Comparison of ENCODE assay signal across 21 cellular contexts in genomic region chr5:9338796-9339195, GRCh38.
"Had no signal": no experiment of that assay in that cellular context is flagged by ENCODE, and none has a peak within 500 bp of the region (broad histone marks: within the 10 kb centered on the region; RNA-seq: fewer than 3 reads in every experiment).

No MANE protein-coding gene starts in this region.

- H3K36me3 Mint-ChIP-seq: activated naive CD8-positive, alpha-beta T cell treated with anti-CD3 and anti-CD28 coated beads, Interleukin-2, amount 10 ng/mL, durations not matched to agents 7 days and 5 days; mesothelial cell of epicardium had no signal

- H3K27ac Mint-ChIP-seq: activated CD4-positive, alpha-beta memory T cell treated with anti-CD3 and anti-CD28 coated beads, Interleukin-2, amount 10 ng/mL, durations not matched to agents 7 days and 5 days; activated naive CD8-positive, alpha-beta T cell treated with anti-CD3 and anti-CD28 coated beads, Interleukin-2, amount 10 ng/mL, durations not matched to agents 7 days and 5 days; activated T-helper 17 cell treated with anti-CD3 and anti-CD28 coated beads, Interleukin-2, amount 50 U/mL, for 72 hours; nephron progenitor cell had no signal

- H3K4me3 ChIP-seq: coronary artery, esophagus muscularis mucosa, lung, tibial artery had no signal

- H3K27me3 Mint-ChIP-seq: activated CD4-positive, alpha-beta memory T cell treated with anti-CD3 and anti-CD28 coated beads, Interleukin-2, amount 10 ng/mL, durations not matched to agents 7 days and 5 days; activated naive CD8-positive, alpha-beta T cell treated with anti-CD3 and anti-CD28 coated beads, Interleukin-2, amount 10 ng/mL, durations not matched to agents 7 days and 5 days; activated T-helper 17 cell treated with anti-CD3 and anti-CD28 coated beads, Interleukin-2, amount 50 U/mL, for 72 hours; central memory CD8-positive, alpha-beta T cell had no signal

- H3K27ac ChIP-seq: coronary artery, esophagus muscularis mucosa, tibial artery had no signal

- H3K27me3 ChIP-seq: esophagus muscularis mucosa, tibial artery had no signal

- H3K4me3 Mint-ChIP-seq: activated CD4-positive, alpha-beta memory T cell treated with anti-CD3 and anti-CD28 coated beads, Interleukin-2, amount 10 ng/mL, durations not matched to agents 7 days and 5 days; activated naive CD8-positive, alpha-beta T cell treated with anti-CD3 and anti-CD28 coated beads, Interleukin-2, amount 10 ng/mL, durations not matched to agents 7 days and 5 days; activated T-helper 17 cell treated with anti-CD3 and anti-CD28 coated beads, Interleukin-2, amount 50 U/mL, for 72 hours; central memory CD8-positive, alpha-beta T cell; mesothelial cell of epicardium; nephron progenitor cell had no signal

- ATAC-seq: activated T-helper 17 cell treated with anti-CD3 and anti-CD28 coated beads, Interleukin-2, amount 50 U/mL, for 72 hours; left cardiac atrium had no signal

- H3K36me3 ChIP-seq: esophagus muscularis mucosa, tibial artery had no signal

- H3K9me3 ChIP-seq: esophagus muscularis mucosa, tibial artery had no signal

- H3K4me1 ChIP-seq: tibial artery had no signal

- H3K9me3 Mint-ChIP-seq: nephron progenitor cell had no signal

- H3K4me1 Mint-ChIP-seq: activated naive CD8-positive, alpha-beta T cell treated with anti-CD3 and anti-CD28 coated beads, Interleukin-2, amount 10 ng/mL, durations not matched to agents 7 days and 5 days; activated T-helper 17 cell treated with anti-CD3 and anti-CD28 coated beads, Interleukin-2, amount 50 U/mL, for 72 hours; central memory CD8-positive, alpha-beta T cell; nephron progenitor cell had no signal

- DNase-seq: activated CD4-positive, alpha-beta memory T cell treated with anti-CD3 and anti-CD28 coated beads, Interleukin-2, amount 10 ng/mL, durations not matched to agents 7 days and 5 days; activated CD4-positive, CD25-positive, alpha-beta regulatory T cell; activated naive CD4-positive, alpha-beta T cell treated with Interleukin-2 at 50 U/mL for 16 hours; activated naive CD8-positive, alpha-beta T cell treated with anti-CD3 and anti-CD28 coated beads, Interleukin-2, amount 10 ng/mL, durations not matched to agents 7 days and 5 days; activated T-cell treated with anti-CD3 and anti-CD28 coated beads, Interleukin-2, amount 50 U/mL, for 1 hour; effector CD4-positive, alpha-beta T cell; left cardiac atrium; posterior cingulate gyrus; stimulated activated CD4-positive, alpha-beta T cell treated with anti-CD3 and anti-CD28 coated beads, Interleukin-12 subunit alpha, Interleukin-12 subunit beta, amount 100 ng/mL, for 4 hours; stimulated activated CD4-positive, alpha-beta T cell treated with anti-CD3 and anti-CD28 coated beads, Interleukin-1b, Interleukin-23, amount 100 ng/mL, for 48 hours; stimulated activated naive CD4-positive, alpha-beta T cell; T-helper 1 cell; T-helper 9 cell; tibial artery had no signal
